ENCODE assay signal across 1 cellular context in genomic region chr9:127783644-127784043, GRCh38.
TF ChIP-seq lines count a peak whose summit lies in the region.

No MANE protein-coding gene starts in this region.

TF ChIP-seq in GM23338, 12 proteins besides CTCF, POLR2A, EP300 and RAD21 (continued from another document):
- TF ChIP-seq, protein P1, sequence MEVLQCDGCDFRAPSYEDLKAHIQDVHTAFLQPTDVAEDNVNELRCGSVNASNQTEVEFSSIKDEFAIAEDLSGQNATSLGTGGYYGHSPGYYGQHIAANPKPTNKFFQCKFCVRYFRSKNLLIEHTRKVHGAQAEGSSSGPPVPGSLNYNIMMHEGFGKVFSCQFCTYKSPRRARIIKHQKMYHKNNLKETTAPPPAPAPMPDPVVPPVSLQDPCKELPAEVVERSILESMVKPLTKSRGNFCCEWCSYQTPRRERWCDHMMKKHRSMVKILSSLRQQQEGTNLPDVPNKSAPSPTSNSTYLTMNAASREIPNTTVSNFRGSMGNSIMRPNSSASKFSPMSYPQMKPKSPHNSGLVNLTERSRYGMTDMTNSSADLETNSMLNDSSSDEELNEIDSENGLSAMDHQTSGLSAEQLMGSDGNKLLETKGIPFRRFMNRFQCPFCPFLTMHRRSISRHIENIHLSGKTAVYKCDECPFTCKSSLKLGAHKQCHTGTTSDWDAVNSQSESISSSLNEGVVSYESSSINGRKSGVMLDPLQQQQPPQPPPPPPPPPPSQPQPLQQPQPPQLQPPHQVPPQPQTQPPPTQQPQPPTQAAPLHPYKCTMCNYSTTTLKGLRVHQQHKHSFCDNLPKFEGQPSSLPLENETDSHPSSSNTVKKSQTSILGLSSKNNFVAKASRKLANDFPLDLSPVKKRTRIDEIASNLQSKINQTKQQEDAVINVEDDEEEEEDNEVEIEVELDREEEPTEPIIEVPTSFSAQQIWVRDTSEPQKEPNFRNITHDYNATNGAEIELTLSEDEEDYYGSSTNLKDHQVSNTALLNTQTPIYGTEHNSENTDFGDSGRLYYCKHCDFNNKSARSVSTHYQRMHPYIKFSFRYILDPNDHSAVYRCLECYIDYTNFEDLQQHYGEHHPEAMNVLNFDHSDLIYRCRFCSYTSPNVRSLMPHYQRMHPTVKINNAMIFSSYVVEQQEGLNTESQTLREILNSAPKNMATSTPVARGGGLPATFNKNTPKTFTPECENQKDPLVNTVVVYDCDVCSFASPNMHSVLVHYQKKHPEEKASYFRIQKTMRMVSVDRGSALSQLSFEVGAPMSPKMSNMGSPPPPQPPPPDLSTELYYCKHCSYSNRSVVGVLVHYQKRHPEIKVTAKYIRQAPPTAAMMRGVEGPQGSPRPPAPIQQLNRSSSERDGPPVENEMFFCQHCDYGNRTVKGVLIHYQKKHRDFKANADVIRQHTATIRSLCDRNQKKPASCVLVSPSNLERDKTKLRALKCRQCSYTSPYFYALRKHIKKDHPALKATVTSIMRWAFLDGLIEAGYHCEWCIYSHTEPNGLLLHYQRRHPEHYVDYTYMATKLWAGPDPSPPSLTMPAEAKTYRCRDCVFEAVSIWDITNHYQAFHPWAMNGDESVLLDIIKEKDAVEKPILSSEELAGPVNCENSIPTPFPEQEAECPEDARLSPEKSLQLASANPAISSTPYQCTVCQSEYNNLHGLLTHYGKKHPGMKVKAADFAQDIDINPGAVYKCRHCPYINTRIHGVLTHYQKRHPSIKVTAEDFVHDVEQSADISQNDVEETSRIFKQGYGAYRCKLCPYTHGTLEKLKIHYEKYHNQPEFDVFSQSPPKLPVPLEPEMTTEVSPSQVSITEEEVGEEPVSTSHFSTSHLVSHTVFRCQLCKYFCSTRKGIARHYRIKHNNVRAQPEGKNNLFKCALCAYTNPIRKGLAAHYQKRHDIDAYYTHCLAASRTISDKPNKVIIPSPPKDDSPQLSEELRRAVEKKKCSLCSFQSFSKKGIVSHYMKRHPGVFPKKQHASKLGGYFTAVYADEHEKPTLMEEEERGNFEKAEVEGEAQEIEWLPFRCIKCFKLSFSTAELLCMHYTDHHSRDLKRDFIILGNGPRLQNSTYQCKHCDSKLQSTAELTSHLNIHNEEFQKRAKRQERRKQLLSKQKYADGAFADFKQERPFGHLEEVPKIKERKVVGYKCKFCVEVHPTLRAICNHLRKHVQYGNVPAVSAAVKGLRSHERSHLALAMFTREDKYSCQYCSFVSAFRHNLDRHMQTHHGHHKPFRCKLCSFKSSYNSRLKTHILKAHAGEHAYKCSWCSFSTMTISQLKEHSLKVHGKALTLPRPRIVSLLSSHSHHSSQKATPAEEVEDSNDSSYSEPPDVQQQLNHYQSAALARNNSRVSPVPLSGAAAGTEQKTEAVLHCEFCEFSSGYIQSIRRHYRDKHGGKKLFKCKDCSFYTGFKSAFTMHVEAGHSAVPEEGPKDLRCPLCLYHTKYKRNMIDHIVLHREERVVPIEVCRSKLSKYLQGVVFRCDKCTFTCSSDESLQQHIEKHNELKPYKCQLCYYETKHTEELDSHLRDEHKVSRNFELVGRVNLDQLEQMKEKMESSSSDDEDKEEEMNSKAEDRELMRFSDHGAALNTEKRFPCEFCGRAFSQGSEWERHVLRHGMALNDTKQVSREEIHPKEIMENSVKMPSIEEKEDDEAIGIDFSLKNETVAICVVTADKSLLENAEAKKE (CRISPR knock-in tag; IDR thresholded peaks at IDR 0.05): no peak
